ENCODE assay signal across 8 cellular contexts in genomic region chr22:38454361-38455062, GRCh38. TPM values are rescaled to one million over a fixed set of nuclear protein-coding genes. Genes with fewer than 3 reads are reported as not detected.
DNase-seq lines count a peak whose midpoint lies in the region; ATAC-seq and TF ChIP-seq lines count a peak whose summit lies in the region.

No MANE protein-coding gene starts in this region.

- in situ Hi-C loops in GM13977 (cut with MboI; ENCODE audit: low pct_unique_long_range_greater_than_20kb, low sequenced_read_pairs, unreplicated experiment) = no loop called here

- H3K4me1 ChIP-seq in skeletal muscle tissue (ENCODE audit: control insufficient read depth in 3 of 3, insufficient read depth in 3 of 3, low read length in 3 of 3) = peaks cover 5 to 10% (median 6%) of the 10 kb centered on the region in 3 donors

- ATAC-seq in WTC11 (no peak), left ventricle myocardium superior (peak; percentile 24), HG02571 (IDR thresholded peaks at IDR 0.05; ENCODE audit: unreplicated experiment) (no peak)

- no peaks in the 10 kb centered on the region for H3K9me3 ChIP-seq in skeletal muscle tissue (ENCODE audit: control insufficient read depth in 3 of 3, low read length in 3 of 3)

- POLR2A ChIA-PET in WTC11 (lab: Charles Lee) = interaction anchor here (0.6 kb wide), 1 partner anchor 149 kb away, joined by 6 read pairs; no protein-coding TSS in a partner anchor

- DNase-seq in GM13977 (ENCODE audit: low spot score) (peak; percentile 70), WTC11 (ENCODE audit: low spot score) (no peak), left ventricle myocardium superior (peak; percentile 66), SW 1271 (lab: John Stamatoyannopoulos, UW) (no peak), UCSD-AML1 (lab: John Stamatoyannopoulos, UW; ENCODE audit: unreplicated experiment) (no peak)
- DNase-seq in effector CD8-positive, alpha-beta T cell (lab: John Stamatoyannopoulos, UW) = no peak

- peaks cover 73% of the 10 kb centered on the region for H3K27me3 Mint-ChIP-seq in WTC11 (ENCODE audit: low read depth)

- H3K36me3 Mint-ChIP-seq in WTC11 = no peaks in the 10 kb centered on the region

- no peaks in the 10 kb centered on the region for H3K9me3 Mint-ChIP-seq in WTC11

- no peak overlapping the region for H3K27ac ChIP-seq in skeletal muscle tissue (ENCODE audit: low read depth, low read length)

- no peaks in the 10 kb centered on the region for H3K36me3 ChIP-seq in skeletal muscle tissue (ENCODE audit: control insufficient read depth in 3 of 3, insufficient read depth in 3 of 3, low read length in 3 of 3)

- H3K4me3 Mint-ChIP-seq in WTC11 = peak overlapping the region; percentile 80

- H3K4me1 Mint-ChIP-seq in WTC11 = peaks cover 29% of the 10 kb centered on the region

- CTCF ChIA-PET in WTC11 (lab: Charles Lee) = interaction anchor here (0.6 to 1.6 kb wide), 2 partner anchors 19 to 41 kb away, joined by 3 to 7 read pairs; no protein-coding TSS in a partner anchor

- H3K4me3 ChIP-seq in skeletal muscle tissue (ENCODE audit: low read length in 3 of 3) = peak overlapping the region; percentile 30 to 43 (median 35)

- peak overlapping the region in 1 of 3 donors; percentile 33 for H3K9ac ChIP-seq in skeletal muscle tissue (ENCODE audit: low read depth in 1 of 3, low read length in 3 of 3)

- peaks cover 80 to 84% (median 81%) of the 10 kb centered on the region in 3 donors for H3K27me3 ChIP-seq in skeletal muscle tissue (ENCODE audit: control insufficient read depth in 3 of 3, insufficient read depth in 3 of 3, low read length in 3 of 3)

- H3K27ac Mint-ChIP-seq in WTC11 = no peak overlapping the region

- no peak for TF ChIP-seq CTCF in GM13977 (IDR thresholded peaks at IDR 0.05; ENCODE audit: extremely low read depth, insufficient read depth, missing control alignments)
- TF ChIP-seq CTCF in WTC11 (IDR thresholded peaks at IDR 0.05) = no peak

- intact Hi-C loops in left ventricle myocardium superior (cut with micrococcal nuclease) = no loop called here

TF ChIP-seq in WTC11, 78 proteins besides CTCF, POLR2A, EP300 and RAD21 (continues in another document):
- TF ChIP-seq MLX (CRISPR knock-in tag; IDR thresholded peaks at IDR 0.05) = no peak
- peak; percentile 33; the same call in 1 of the 2 replicates for TF ChIP-seq CREM (CRISPR knock-in tag; IDR thresholded peaks at IDR 0.05)
- no peak for TF ChIP-seq MYBL2 (CRISPR knock-in tag; IDR thresholded peaks at IDR 0.05)
- no peak for TF ChIP-seq ZBTB43 (CRISPR knock-in tag; IDR thresholded peaks at IDR 0.05)
- TF ChIP-seq PRRX2 (CRISPR knock-in tag; IDR thresholded peaks at IDR 0.05) = no peak
- TF ChIP-seq AFF4 (CRISPR knock-in tag; IDR thresholded peaks at IDR 0.05; ENCODE audit: borderline replicate concordance) = no peak
- TF ChIP-seq NR2C2 (CRISPR knock-in tag; IDR thresholded peaks at IDR 0.05) = no peak
- TF ChIP-seq ATF1 (CRISPR knock-in tag; IDR thresholded peaks at IDR 0.05) = no peak
- TF ChIP-seq OVOL2 (CRISPR knock-in tag; IDR thresholded peaks at IDR 0.05; ENCODE audit: borderline replicate concordance) = no peak
- TF ChIP-seq, protein P1, sequence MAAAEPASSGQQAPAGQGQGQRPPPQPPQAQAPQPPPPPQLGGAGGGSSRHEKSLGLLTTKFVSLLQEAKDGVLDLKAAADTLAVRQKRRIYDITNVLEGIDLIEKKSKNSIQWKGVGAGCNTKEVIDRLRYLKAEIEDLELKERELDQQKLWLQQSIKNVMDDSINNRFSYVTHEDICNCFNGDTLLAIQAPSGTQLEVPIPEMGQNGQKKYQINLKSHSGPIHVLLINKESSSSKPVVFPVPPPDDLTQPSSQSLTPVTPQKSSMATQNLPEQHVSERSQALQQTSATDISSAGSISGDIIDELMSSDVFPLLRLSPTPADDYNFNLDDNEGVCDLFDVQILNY (CRISPR knock-in tag; IDR thresholded peaks at IDR 0.05) = 0 out of 2 replicates have a peak, but pooled peaks have one; percentile 51
- no peak for TF ChIP-seq TEAD1 (CRISPR knock-in tag; IDR thresholded peaks at IDR 0.05)
- TF ChIP-seq E2F4 (CRISPR knock-in tag; IDR thresholded peaks at IDR 0.05; ENCODE audit: borderline replicate concordance, low read depth) = no peak
- no peak for TF ChIP-seq CREB1 (CRISPR knock-in tag; IDR thresholded peaks at IDR 0.05)
- TF ChIP-seq USF2 (CRISPR knock-in tag; IDR thresholded peaks at IDR 0.05) = peak; percentile 41
- TF ChIP-seq ZNF121 (CRISPR knock-in tag; IDR thresholded peaks at IDR 0.05) = peak; percentile 4; the same call in 1 of the 2 replicates
- TF ChIP-seq FOXJ3 (CRISPR knock-in tag; IDR thresholded peaks at IDR 0.05; ENCODE audit: borderline replicate concordance) = no peak
- TF ChIP-seq TP53 (CRISPR knock-in tag; IDR thresholded peaks at IDR 0.05) = no peak

RNA-seq across cellular contexts. Expression of gene KCNJ4, which starts 0.5 kb away (rescaled TPM):
- total RNA-seq in WTC11 (2021) (3.1 to 3.3 TPM (median 3.2 TPM) in 3 replicates), left ventricle myocardium superior (20.5 TPM), skeletal muscle tissue (not detected)

RNA-seq across cellular contexts. Expression of gene KDELR3, which starts 13.4 kb away (rescaled TPM):
- 5.7 to 10.3 TPM (median 7.7 TPM) in 3 replicates for total RNA-seq in WTC11 (2021)
- total RNA-seq in left ventricle myocardium superior = 4.2 TPM
- 32.9 TPM for total RNA-seq in skeletal muscle tissue

RNA-seq across cellular contexts. Expression of gene DDX17, which starts 51.6 kb away (rescaled TPM):
- 399 to 507 TPM (median 489 TPM) in 3 replicates for total RNA-seq in WTC11 (2021)
- 212 TPM for total RNA-seq in left ventricle myocardium superior
- 358 TPM for total RNA-seq in skeletal muscle tissue

Comparison
In these comparisons a context has a peak if more than half of its experiments do, and no peak if none do; other contexts are left out.
1. DNase-seq: peak in GM13977 (single experiment) and left ventricle myocardium superior (single experiment); none in WTC11 (single experiment), SW 1271 (0 of 2), UCSD-AML1 (single experiment) and effector CD8-positive, alpha-beta T cell (single experiment).